In genomic region chr10:34715511-34716187, GRCh38 we compare ENCODE assay signal across 29 cellular contexts.
"Had no signal": no experiment of that assay in that cellular context is flagged by ENCODE, and none has a peak within 500 bp of the region (broad histone marks: within the 10 kb centered on the region; RNA-seq: fewer than 3 reads in every experiment).

No MANE protein-coding gene starts in this region.

- H3K4me3 ChIP-seq: dorsolateral prefrontal cortex, gastroesophageal sphincter, right lobe of liver, skin epidermis, stomach, testis, upper lobe of left lung had no signal

- H3K27ac ChIP-seq: dorsolateral prefrontal cortex, gastroesophageal sphincter, parathyroid adenoma, right lobe of liver, skin epidermis, stomach, testis, upper lobe of left lung had no signal

- H3K9me3 ChIP-seq: gastroesophageal sphincter, right lobe of liver, stomach, testis, upper lobe of left lung had no signal

- DNase-seq: activated CD4-positive, alpha-beta memory T cell treated with anti-CD3 and anti-CD28 coated beads, Interleukin-2, amount 10 ng/mL, durations not matched to agents 7 days and 5 days; activated CD4-positive, alpha-beta T cell treated with anti-CD3 and anti-CD28 coated beads, Interleukin-2, amount 10 ng/mL, durations not matched to agents 24 days and 14 days; activated effector memory CD4-positive, alpha-beta T cell treated with anti-CD3 and anti-CD28 coated beads, Interleukin-2, amount 50 U/mL, for 16 hours; activated naive CD4-positive, alpha-beta T cell treated with anti-CD3 and anti-CD28 coated beads, Interleukin-2, amount 10 ng/mL, durations not matched to agents 7 days and 5 days; activated T-cell treated with anti-CD3 and anti-CD28 coated beads, Interleukin-2, amount 50 U/mL, for 72 hours; aorta; dorsolateral prefrontal cortex; effector memory CD8-positive, alpha-beta T cell; head of caudate nucleus; left ventricle myocardium superior; mammary epithelial cell; nucleus accumbens; right lobe of liver; stimulated activated CD4-positive, alpha-beta T cell treated with anti-CD3 and anti-CD28 coated beads, Interleukin-2, amount 100 ng/mL, for 24 hours; stomach; T-helper 17 cell; testis; upper lobe of left lung had no signal

- H3K9ac ChIP-seq: parathyroid adenoma had no signal

- H3K9me3 Mint-ChIP-seq: activated CD4-positive, alpha-beta memory T cell treated with anti-CD3 and anti-CD28 coated beads, Interleukin-2, amount 10 ng/mL, durations not matched to agents 7 days and 5 days; activated CD4-positive, alpha-beta T cell treated with anti-CD3 and anti-CD28 coated beads, Interleukin-2, amount 10 ng/mL, durations not matched to agents 24 days and 14 days; activated naive CD4-positive, alpha-beta T cell treated with anti-CD3 and anti-CD28 coated beads, Interleukin-2, amount 10 ng/mL, durations not matched to agents 7 days and 5 days; activated T-cell treated with anti-CD3 and anti-CD28 coated beads, Interleukin-2, amount 50 U/mL, for 72 hours; central memory CD8-positive, alpha-beta T cell; effector memory CD8-positive, alpha-beta T cell; natural killer cell treated with Interleukin-12 subunit alpha and Interleukin-12 subunit beta and Interleukin-15 and Interleukin-18, amount 100 ng/mL, for 72 hours; stimulated activated memory B cell treated with anti-CD40 and anti-IgM and Interleukin-4, amounts not matched to agents 10 μg/mL and 1 μg/mL and 100 μg/mL, for 72 hours had no signal

- H3K4me1 Mint-ChIP-seq: activated CD4-positive, alpha-beta memory T cell treated with anti-CD3 and anti-CD28 coated beads, Interleukin-2, amount 10 ng/mL, durations not matched to agents 7 days and 5 days; activated CD4-positive, alpha-beta T cell treated with anti-CD3 and anti-CD28 coated beads, Interleukin-2, amount 10 ng/mL, durations not matched to agents 24 days and 14 days; central memory CD8-positive, alpha-beta T cell; stimulated activated memory B cell treated with anti-CD40 and anti-IgM and Interleukin-4, amounts not matched to agents 10 μg/mL and 1 μg/mL and 100 μg/mL, for 72 hours; T-helper 17 cell had no signal

- H3K27me3 ChIP-seq: gastroesophageal sphincter, right lobe of liver, stomach, testis, upper lobe of left lung had no signal

- H3K4me3 Mint-ChIP-seq: activated CD4-positive, alpha-beta memory T cell treated with anti-CD3 and anti-CD28 coated beads, Interleukin-2, amount 10 ng/mL, durations not matched to agents 7 days and 5 days; activated CD4-positive, alpha-beta T cell treated with anti-CD3 and anti-CD28 coated beads, Interleukin-2, amount 10 ng/mL, durations not matched to agents 24 days and 14 days; activated naive CD4-positive, alpha-beta T cell treated with anti-CD3 and anti-CD28 coated beads, Interleukin-2, amount 10 ng/mL, durations not matched to agents 7 days and 5 days; activated T-cell treated with anti-CD3 and anti-CD28 coated beads, Interleukin-2, amount 50 U/mL, for 72 hours; central memory CD8-positive, alpha-beta T cell; effector memory CD8-positive, alpha-beta T cell; natural killer cell treated with Interleukin-12 subunit alpha and Interleukin-12 subunit beta and Interleukin-15 and Interleukin-18, amount 100 ng/mL, for 72 hours; stimulated activated memory B cell treated with anti-CD40 and anti-IgM and Interleukin-4, amounts not matched to agents 10 μg/mL and 1 μg/mL and 100 μg/mL, for 72 hours; T-helper 17 cell had no signal

- H3K27ac Mint-ChIP-seq: activated CD4-positive, alpha-beta memory T cell treated with anti-CD3 and anti-CD28 coated beads, Interleukin-2, amount 10 ng/mL, durations not matched to agents 7 days and 5 days; activated CD4-positive, alpha-beta T cell treated with anti-CD3 and anti-CD28 coated beads, Interleukin-2, amount 10 ng/mL, durations not matched to agents 24 days and 14 days; activated naive CD4-positive, alpha-beta T cell treated with anti-CD3 and anti-CD28 coated beads, Interleukin-2, amount 10 ng/mL, durations not matched to agents 7 days and 5 days; activated T-cell treated with anti-CD3 and anti-CD28 coated beads, Interleukin-2, amount 50 U/mL, for 72 hours; effector memory CD8-positive, alpha-beta T cell; natural killer cell treated with Interleukin-12 subunit alpha and Interleukin-12 subunit beta and Interleukin-15 and Interleukin-18, amount 100 ng/mL, for 72 hours; stimulated activated memory B cell treated with anti-CD40 and anti-IgM and Interleukin-4, amounts not matched to agents 10 μg/mL and 1 μg/mL and 100 μg/mL, for 72 hours; T-helper 17 cell had no signal

- FAIRE-seq: colon, endothelial cell of umbilical vein, islet of Langerhans had no signal

- H2AFZ ChIP-seq: parathyroid adenoma had no signal

- H3K36me3 Mint-ChIP-seq: activated naive CD4-positive, alpha-beta T cell treated with anti-CD3 and anti-CD28 coated beads, Interleukin-2, amount 10 ng/mL, durations not matched to agents 7 days and 5 days; natural killer cell treated with Interleukin-12 subunit alpha and Interleukin-12 subunit beta and Interleukin-15 and Interleukin-18, amount 100 ng/mL, for 72 hours; stimulated activated memory B cell treated with anti-CD40 and anti-IgM and Interleukin-4, amounts not matched to agents 10 μg/mL and 1 μg/mL and 100 μg/mL, for 72 hours had no signal

- H3K27me3 Mint-ChIP-seq: activated CD4-positive, alpha-beta memory T cell treated with anti-CD3 and anti-CD28 coated beads, Interleukin-2, amount 10 ng/mL, durations not matched to agents 7 days and 5 days; activated CD4-positive, alpha-beta T cell treated with anti-CD3 and anti-CD28 coated beads, Interleukin-2, amount 10 ng/mL, durations not matched to agents 24 days and 14 days; activated naive CD4-positive, alpha-beta T cell treated with anti-CD3 and anti-CD28 coated beads, Interleukin-2, amount 10 ng/mL, durations not matched to agents 7 days and 5 days; stimulated activated memory B cell treated with anti-CD40 and anti-IgM and Interleukin-4, amounts not matched to agents 10 μg/mL and 1 μg/mL and 100 μg/mL, for 72 hours had no signal

- ATAC-seq: activated CD4-positive, CD25-positive, alpha-beta regulatory T cell treated with anti-CD3 and anti-CD28 coated beads, Interleukin-2, amount 50 U/mL, for 24 hours; activated T-cell treated with anti-CD3 and anti-CD28 coated beads, Interleukin-2, amount 50 U/mL, for 72 hours; effector memory CD8-positive, alpha-beta T cell; esophagus mucosa; gastroesophageal sphincter; left ventricle myocardium superior; natural killer cell treated with Interleukin-12 subunit alpha and Interleukin-12 subunit beta and Interleukin-15 and Interleukin-18, amount 100 ng/mL, for 72 hours; right lobe of liver; stimulated activated memory B cell treated with anti-CD40 and anti-IgM and Interleukin-4, amounts not matched to agents 10 μg/mL and 1 μg/mL and 100 μg/mL, for 72 hours; T-helper 17 cell had no signal

- H3K36me3 ChIP-seq: gastroesophageal sphincter, right lobe of liver, stomach, upper lobe of left lung had no signal
